In the genomic region with DNA sequence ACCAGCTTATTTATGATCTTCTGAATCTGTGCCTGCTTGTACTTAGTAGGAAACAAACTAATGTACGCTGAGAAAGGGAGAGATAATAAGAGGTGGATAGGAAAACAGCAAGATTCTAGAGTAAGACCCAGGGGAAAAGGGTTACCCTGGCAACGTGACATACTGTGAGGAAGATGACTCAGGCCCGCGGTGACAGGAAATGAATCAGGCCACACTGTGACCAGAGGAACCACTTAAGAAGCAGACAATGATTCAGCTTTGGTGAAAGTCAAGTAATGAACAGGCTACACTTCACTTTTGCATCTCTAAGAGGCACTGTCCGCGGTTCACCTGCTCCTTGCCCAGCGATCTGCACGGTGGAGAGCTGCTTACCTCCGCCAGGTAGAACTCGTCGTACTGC, we compare ENCODE assay signal across 9 cellular contexts.
DNase-seq lines count a peak whose midpoint lies in the region; ATAC-seq, FAIRE-seq and TF ChIP-seq lines count a peak whose summit lies in the region.
"Had no signal": no experiment of that assay in that cellular context is flagged by ENCODE, and none has a peak within 500 bp of the region (broad histone marks: within the 10 kb centered on the region; RNA-seq: fewer than 3 reads in every experiment).

No MANE protein-coding gene starts in this region.

- no peaks in the 10 kb centered on the region for H3K9me3 Mint-ChIP-seq in activated T-helper 2 cell treated with anti-CD3 and anti-CD28 coated beads, Interferon-gamma antibody, Interleukin-2, Interleukin-4, amounts not matched to agents 10 μg/mL and 5 μg/mL and 100 μg/mL, durations not matched to agents 14 hours and 24 hours and 36 hours
- H3K9me3 Mint-ChIP-seq in neural crest cell, result no peaks in the 10 kb centered on the region

- POLR2A ChIA-PET in A549 (lab: Yijun Ruan, JAX), result no interaction called here

- H3K27ac Mint-ChIP-seq in activated T-helper 2 cell treated with anti-CD3 and anti-CD28 coated beads, Interferon-gamma antibody, Interleukin-2, Interleukin-4, amounts not matched to agents 10 μg/mL and 5 μg/mL and 100 μg/mL, durations not matched to agents 14 hours and 24 hours and 36 hours, result peak overlapping the region; percentile 2
- peak overlapping the region; percentile 0 for H3K27ac Mint-ChIP-seq in neural crest cell (ENCODE audit: unreplicated experiment)

- H3K27ac ChIP-seq in A549, result peak overlapping the region in 1 of 2 experiments; percentile 58; a peak in 2 of 6 replicates
- H3K27ac ChIP-seq: epithelial cell of prostate had no signal

- DNase-seq in A549 (ENCODE audit: low read depth in 1 of 2, low spot score in 1 of 2) (peak; percentile 37 to 63), NCI-H2227 treated with DMSO at 0.1 percent for 48 hours (lab: John Stamatoyannopoulos, UW) (peak; percentile 23), neural crest cell (ENCODE audit: low read depth, low spot score) (no peak), NCI-H2196 treated with DMSO at 0.1 percent for 48 hours (lab: John Stamatoyannopoulos, UW; ENCODE audit: unreplicated experiment) (no peak), mesenteric fat pad (ENCODE audit: low spot score) (no peak)
- peak; percentile 32 for DNase-seq in activated T-helper 2 cell treated with anti-CD3 and anti-CD28 coated beads, Interferon-gamma antibody, Interleukin-2, Interleukin-4, amounts not matched to agents 10 μg/mL and 5 μg/mL and 100 μg/mL, durations not matched to agents 14 hours and 24 hours and 36 hours (ENCODE audit: low spot score)

- peaks cover 10% of the 10 kb centered on the region for H3K27me3 Mint-ChIP-seq in activated T-helper 2 cell treated with anti-CD3 and anti-CD28 coated beads, Interferon-gamma antibody, Interleukin-2, Interleukin-4, amounts not matched to agents 10 μg/mL and 5 μg/mL and 100 μg/mL, durations not matched to agents 14 hours and 24 hours and 36 hours (ENCODE audit: low read depth)
- no peaks in the 10 kb centered on the region for H3K27me3 Mint-ChIP-seq in neural crest cell (ENCODE audit: low read depth)

- peak overlapping the region; percentile 25; the same call in 2 of the 3 replicates for H3K4me2 ChIP-seq in A549

- intact Hi-C loops in activated T-helper 2 cell treated with anti-CD3 and anti-CD28 coated beads, Interferon-gamma antibody, Interleukin-2, Interleukin-4, amounts not matched to agents 10 μg/mL and 5 μg/mL and 100 μg/mL, durations not matched to agents 14 hours and 24 hours and 36 hours (cut with micrococcal nuclease), result loop anchor here (5.0 kb wide), 1 partner anchor 369 kb away; no protein-coding TSS in a partner anchor

- TF ChIP-seq POLR2A in A549 (IDR thresholded peaks at IDR 0.05; ENCODE audit: low read length), result no peak

- no peak overlapping the region for H3K4me3 ChIP-seq in A549

- no peak for TF ChIP-seq RAD21 in A549 (conservative IDR thresholded peaks at IDR 0.05 in 1 of 2, IDR thresholded peaks at IDR 0.05 in 1 of 2)

- H3K36me3 Mint-ChIP-seq in activated T-helper 2 cell treated with anti-CD3 and anti-CD28 coated beads, Interferon-gamma antibody, Interleukin-2, Interleukin-4, amounts not matched to agents 10 μg/mL and 5 μg/mL and 100 μg/mL, durations not matched to agents 14 hours and 24 hours and 36 hours (ENCODE audit: low read depth), result no peaks in the 10 kb centered on the region
- no peaks in the 10 kb centered on the region for H3K36me3 Mint-ChIP-seq in neural crest cell (ENCODE audit: low read depth)

- TF ChIP-seq EP300 in A549 (IDR thresholded peaks at IDR 0.05), result no peak

- ATAC-seq in A549 (peak; percentile 84 to 97), GM18517 (IDR thresholded peaks at IDR 0.05; ENCODE audit: unreplicated experiment) (peak; percentile 94), HG02885 (IDR thresholded peaks at IDR 0.05; ENCODE audit: poor library complexity, unreplicated experiment) (peak; percentile 100)

- no peaks in the 10 kb centered on the region for H3K9me3 ChIP-seq in A549

- WGBS in A549 (ENCODE audit: missing lambda C conversion rate), result 45% methylated on average over 11 of the region's 11 CpGs

- H3K4me1 ChIP-seq in A549, result peaks cover 10% of the 10 kb centered on the region; the same call in 2 of the 3 replicates

- TF ChIP-seq CTCF in A549 (IDR thresholded peaks at IDR 0.05) (no peak), neural crest cell (conservative IDR thresholded peaks at IDR 0.05) (no peak)

- CTCF ChIA-PET in A549 (lab: Yijun Ruan, JAX), result no interaction called here

- no peak overlapping the region for H3K4me3 Mint-ChIP-seq in activated T-helper 2 cell treated with anti-CD3 and anti-CD28 coated beads, Interferon-gamma antibody, Interleukin-2, Interleukin-4, amounts not matched to agents 10 μg/mL and 5 μg/mL and 100 μg/mL, durations not matched to agents 14 hours and 24 hours and 36 hours (ENCODE audit: low read depth)
- H3K4me3 Mint-ChIP-seq in neural crest cell, result no peak overlapping the region

- H3K4me1 Mint-ChIP-seq in activated T-helper 2 cell treated with anti-CD3 and anti-CD28 coated beads, Interferon-gamma antibody, Interleukin-2, Interleukin-4, amounts not matched to agents 10 μg/mL and 5 μg/mL and 100 μg/mL, durations not matched to agents 14 hours and 24 hours and 36 hours (ENCODE audit: low read depth), result peaks cover 11% of the 10 kb centered on the region
- peaks cover 8% of the 10 kb centered on the region for H3K4me1 Mint-ChIP-seq in neural crest cell

- no peak for FAIRE-seq in A549 (lab: Jason Lieb, UNC)

TF ChIP-seq in A549, 52 proteins besides CTCF, POLR2A, EP300 and RAD21:
- TF ChIP-seq KDM5A (IDR thresholded peaks at IDR 0.05), result no peak
- TF ChIP-seq FOSL2 (IDR thresholded peaks at IDR 0.05), result 0 out of 2 replicates have a peak, but pooled peaks have one; percentile 16
- TF ChIP-seq FOSL2 (CRISPR knock-in tag; IDR thresholded peaks at IDR 0.05), result peak; percentile 33; the same call in 1 of the 2 replicates
- TF ChIP-seq ZFP36 (IDR thresholded peaks at IDR 0.05; ENCODE audit: borderline replicate concordance, partially characterized antibody), result no peak

Comparison
In these comparisons a context has a peak if more than half of its experiments do, and no peak if none do; other contexts are left out.
1. DNase-seq: peak in A549 (2 of 2), NCI-H2227 treated with DMSO at 0.1 percent for 48 hours (single experiment) and activated T-helper 2 cell treated with anti-CD3 and anti-CD28 coated beads, Interferon-gamma antibody, Interleukin-2, Interleukin-4, amounts not matched to agents 10 μg/mL and 5 μg/mL and 100 μg/mL, durations not matched to agents 14 hours and 24 hours and 36 hours (single experiment); none in neural crest cell (single experiment), NCI-H2196 treated with DMSO at 0.1 percent for 48 hours (single experiment) and mesenteric fat pad (single experiment).
2. Peak in every context shown above with its lines, with median percentiles within 50 percentile points of each other: ATAC-seq.